In the genomic region with DNA sequence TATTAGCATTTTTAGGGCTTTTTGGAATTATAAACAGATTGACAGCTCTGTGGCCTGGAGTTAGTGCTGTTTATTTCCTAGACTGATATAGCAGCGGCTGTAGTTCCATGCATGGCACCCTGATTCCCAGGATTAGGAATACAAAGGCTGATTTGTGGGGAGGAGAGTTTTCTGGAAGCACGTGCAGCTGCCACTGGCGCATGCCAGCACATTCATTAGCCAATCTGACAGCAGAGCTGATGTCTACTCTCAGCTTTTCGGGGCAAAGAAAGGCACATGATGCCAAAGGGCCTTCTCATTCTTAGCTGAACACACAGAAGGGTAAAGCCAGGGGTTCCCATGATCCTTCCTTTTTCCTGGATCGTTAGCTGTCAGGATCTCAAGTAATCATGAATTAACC, we compare ENCODE assay signal across 18 cellular contexts. TPM values are rescaled to one million over a fixed set of nuclear protein-coding genes. Genes with fewer than 3 reads are reported as not detected.
DNase-seq lines count a peak whose midpoint lies in the region; ATAC-seq and TF ChIP-seq lines count a peak whose summit lies in the region.
"Had no signal": no experiment of that assay in that cellular context is flagged by ENCODE, and none has a peak within 500 bp of the region (broad histone marks: within the 10 kb centered on the region; RNA-seq: fewer than 3 reads in every experiment).

No MANE protein-coding gene starts in this region.

- H2AFZ ChIP-seq in GM23338 = peak overlapping the region; percentile 89

- no peak overlapping the region for H3K4me2 ChIP-seq in GM23338

- H3K36me3 ChIP-seq in GM23338 (ENCODE audit: insufficient read depth) = no peaks in the 10 kb centered on the region
- no peaks in the 10 kb centered on the region for H3K36me3 ChIP-seq in body of pancreas (replicated peaks in 1 of 2; ENCODE audit: insufficient read depth in 1 of 2, low read depth in 2 of 2)
- no peaks in the 10 kb centered on the region for H3K36me3 ChIP-seq in psoas muscle (ENCODE audit: insufficient read depth in 1 of 2, low read depth in 1 of 2)
- H3K36me3 ChIP-seq: heart right ventricle, SJSA1 had no signal

- no peak for DNase-seq in GM23338 (ENCODE audit: low spot score)
- peak in 3 of 4 donors; percentile 13 to 19 (median 19) for DNase-seq in body of pancreas
- DNase-seq in left lobe of liver (ENCODE audit: low spot score) = no peak
- DNase-seq in psoas muscle = no peak
- DNase-seq in NCI-H1105 treated with DMSO at 0.1 percent for 48 hours (lab: John Stamatoyannopoulos, UW) = no peak
- DNase-seq in NCI-H345 treated with DMSO at 0.1 percent for 48 hours (lab: John Stamatoyannopoulos, UW; ENCODE audit: unreplicated experiment) = no peak
- no peak for DNase-seq in immature natural killer cell
- no peak for DNase-seq in NCI-H1417 (lab: John Stamatoyannopoulos, UW)
- DNase-seq: activated gamma-delta T cell treated with Interleukin-2 at 50 U/mL for 16 hours; CD8-positive, alpha-beta memory T cell; cortex of kidney; heart right ventricle; Karpas-422; NCI-H1436; NCI-H226 had no signal

- no peaks in the 10 kb centered on the region for H3K36me3 Mint-ChIP-seq in GM23338 (ENCODE audit: low read depth)
- peaks cover 0 to 2% (median 0%) of the 10 kb centered on the region in 3 donors for H3K36me3 Mint-ChIP-seq in immature natural killer cell
- H3K36me3 Mint-ChIP-seq: CD8-positive, alpha-beta memory T cell had no signal

- WGBS in body of pancreas, 2 donors = 43 to 48% methylated on average over 5 of the region's 5 CpGs
- 52 to 60% (median 53%) methylated on average over 5 of the region's 5 CpGs for WGBS in psoas muscle, 3 donors

- H3K79me2 ChIP-seq in GM23338 (replicated peaks; ENCODE audit: insufficient read depth) = no peaks in the 10 kb centered on the region

- H3K9me2 ChIP-seq in GM23338 (ENCODE audit: insufficient read depth) = no peaks in the 10 kb centered on the region

- no peak for TF ChIP-seq POLR2A in body of pancreas (IDR thresholded peaks at IDR 0.05)

- H4K20me1 ChIP-seq in GM23338 (replicated peaks; ENCODE audit: insufficient read depth) = no peaks in the 10 kb centered on the region

- no peaks in the 10 kb centered on the region for H3K27me3 Mint-ChIP-seq in GM23338 (ENCODE audit: insufficient read depth, low read depth, poor library complexity)
- H3K27me3 Mint-ChIP-seq in immature natural killer cell (ENCODE audit: low read depth in 3 of 3) = peaks cover 0 to 3% (median 1%) of the 10 kb centered on the region in 3 donors
- H3K27me3 Mint-ChIP-seq: CD8-positive, alpha-beta memory T cell had no signal

- ATAC-seq in GM23338 (no peak), body of pancreas (no peak), left lobe of liver (peak; percentile 11), psoas muscle (no peak)
- ATAC-seq: esophagus mucosa, heart right ventricle had no signal

- no peak overlapping the region for H3K4me3 Mint-ChIP-seq in GM23338
- H3K4me3 Mint-ChIP-seq in immature natural killer cell = no peak overlapping the region
- H3K4me3 Mint-ChIP-seq: CD8-positive, alpha-beta memory T cell; T-helper 2 cell treated with Interferon-gamma antibody and Interleukin-4, amounts not matched to agents 5 μg/mL and 100 μg/mL, for 36 hours had no signal

- peak overlapping the region; percentile 83; the same call in 1 of the 2 replicates for H3K27ac Mint-ChIP-seq in GM23338
- no peak overlapping the region for H3K27ac Mint-ChIP-seq in immature natural killer cell

- H3K4me3 ChIP-seq in GM23338 = no peak overlapping the region
- no peak overlapping the region for H3K4me3 ChIP-seq in body of pancreas
- no peak overlapping the region for H3K4me3 ChIP-seq in psoas muscle
- H3K4me3 ChIP-seq: heart right ventricle, SJSA1 had no signal

- no peak overlapping the region for H3K27ac ChIP-seq in GM23338 (ENCODE audit: low read depth)
- peak overlapping the region in 2 of 4 donors; percentile 70 to 91 for H3K27ac ChIP-seq in body of pancreas
- peak overlapping the region; percentile 84 for H3K27ac ChIP-seq in psoas muscle
- H3K27ac ChIP-seq: heart right ventricle, SJSA1 had no signal

- no peaks in the 10 kb centered on the region for H3F3A ChIP-seq in GM23338 (replicated peaks; ENCODE audit: low read depth)

- H3K9me3 Mint-ChIP-seq in GM23338 (no peaks in the 10 kb centered on the region), immature natural killer cell (no peaks in the 10 kb centered on the region)
- H3K9me3 Mint-ChIP-seq: CD8-positive, alpha-beta memory T cell; T-helper 2 cell treated with Interferon-gamma antibody and Interleukin-4, amounts not matched to agents 5 μg/mL and 100 μg/mL, for 36 hours had no signal

- H3K4me1 ChIP-seq in GM23338 (ENCODE audit: insufficient read depth) (0 out of 2 replicates have a peak, but pooled peaks cover 17% of the 10 kb centered on the region), body of pancreas (peaks cover 49% of the 10 kb centered on the region), psoas muscle (peaks cover 43% of the 10 kb centered on the region)

- H3K4me1 Mint-ChIP-seq in GM23338 (peaks cover 20% of the 10 kb centered on the region), immature natural killer cell (peaks cover 0 to 8% of the 10 kb centered on the region in 2 donors)

- intact Hi-C loops in body of pancreas (cut with DNase I) (no loop called here), psoas muscle (cut with DNase I) (no loop called here)

- H3K9me3 ChIP-seq in body of pancreas (no peaks in the 10 kb centered on the region), psoas muscle (no peaks in the 10 kb centered on the region)
- H3K9me3 ChIP-seq: heart right ventricle, SJSA1 had no signal

- TF ChIP-seq CTCF in GM23338 (conservative IDR thresholded peaks at IDR 0.05; ENCODE audit: low read depth in 2 of 2) = no peak
- TF ChIP-seq CTCF in body of pancreas (IDR thresholded peaks at IDR 0.05) = no peak
- no peak for TF ChIP-seq CTCF in psoas muscle (IDR thresholded peaks at IDR 0.05)

- no peaks in the 10 kb centered on the region for H3K27me3 ChIP-seq in GM23338 (ENCODE audit: insufficient read depth)
- no peaks in the 10 kb centered on the region for H3K27me3 ChIP-seq in body of pancreas
- H3K27me3 ChIP-seq in psoas muscle (ENCODE audit: insufficient read depth in 3 of 3, low read length in 2 of 3) = no peaks in the 10 kb centered on the region
- H3K27me3 ChIP-seq: heart right ventricle, SJSA1 had no signal

TF ChIP-seq in GM23338, 12 proteins besides CTCF, POLR2A, EP300 and RAD21 (continues in another document):
- no peak for TF ChIP-seq ZNF114 (CRISPR knock-in tag; IDR thresholded peaks at IDR 0.05)
- TF ChIP-seq NANOG (IDR thresholded peaks at IDR 0.05; ENCODE audit: borderline replicate concordance) = no peak
- TF ChIP-seq EZH2phosphoT487 (IDR thresholded peaks at IDR 0.05; ENCODE audit: unreplicated experiment) = no peak
- no peak for TF ChIP-seq JUNB (IDR thresholded peaks at IDR 0.05; ENCODE audit: unreplicated experiment)
- TF ChIP-seq, protein P1, sequence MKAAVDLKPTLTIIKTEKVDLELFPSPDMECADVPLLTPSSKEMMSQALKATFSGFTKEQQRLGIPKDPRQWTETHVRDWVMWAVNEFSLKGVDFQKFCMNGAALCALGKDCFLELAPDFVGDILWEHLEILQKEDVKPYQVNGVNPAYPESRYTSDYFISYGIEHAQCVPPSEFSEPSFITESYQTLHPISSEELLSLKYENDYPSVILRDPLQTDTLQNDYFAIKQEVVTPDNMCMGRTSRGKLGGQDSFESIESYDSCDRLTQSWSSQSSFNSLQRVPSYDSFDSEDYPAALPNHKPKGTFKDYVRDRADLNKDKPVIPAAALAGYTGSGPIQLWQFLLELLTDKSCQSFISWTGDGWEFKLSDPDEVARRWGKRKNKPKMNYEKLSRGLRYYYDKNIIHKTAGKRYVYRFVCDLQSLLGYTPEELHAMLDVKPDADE (IDR thresholded peaks at IDR 0.05) = no peak
- TF ChIP-seq POLR2AphosphoS5 (IDR thresholded peaks at IDR 0.05; ENCODE audit: low read depth) = no peak
- TF ChIP-seq ZNF331 (CRISPR knock-in tag; IDR thresholded peaks at IDR 0.05; ENCODE audit: low read depth) = no peak

RNA-seq across cellular contexts. Expression of a gene that starts 45.7 kb away (rescaled TPM):
- 36.2 and 39.1 TPM in 2 replicates for total RNA-seq in GM23338 (2014; rRNA removed; shearing (Covaris generic))
- 5.0 and 6.6 TPM in 2 replicates for polyA plus RNA-seq in GM23338 (2016; fragmentation: Nextera tagmentation; extraction: Ambion mirVana)
- 10 to 100 TPM; 11.9 TPM for total RNA-seq in body of pancreas
- 85.7 TPM for total RNA-seq in left lobe of liver
- total RNA-seq in psoas muscle = 10 to 100 TPM; 21.9 to 47.6 (median 38.0) TPM
- 10 to 100 TPM in 1 of 3 donors, 1 to 10 TPM in 2; 4.3 to 19.4 (median 8.3) TPM for polyA plus RNA-seq in psoas muscle
- not detected for polyA plus RNA-seq in immature natural killer cell
- polyA plus RNA-seq: CD8-positive, alpha-beta memory T cell had no signal

Comparison
In these comparisons a context has a peak if more than half of its experiments do, and no peak if none do; other contexts are left out.
1. DNase-seq: peak in body of pancreas (3 of 4); none in GM23338 (single experiment), left lobe of liver (single experiment), psoas muscle (0 of 2), NCI-H1105 treated with DMSO at 0.1 percent for 48 hours (single experiment), NCI-H345 treated with DMSO at 0.1 percent for 48 hours (single experiment), immature natural killer cell (0 of 3) and NCI-H1417 (0 of 3).